In genomic region chr5:3349704-3350565, GRCh38 we compare ENCODE assay signal across 16 cellular contexts.
A peak's percentile ranks its signal among the peaks of the same experiment; 100 is the strongest.
DNase-seq lines count a peak whose midpoint lies in the region; ATAC-seq and TF ChIP-seq lines count a peak whose summit lies in the region.
"Had no signal": no experiment of that assay in that cellular context is flagged by ENCODE, and none has a peak within 500 bp of the region (broad histone marks: within the 10 kb centered on the region; RNA-seq: fewer than 3 reads in every experiment).

No MANE protein-coding gene starts in this region.

- no peak overlapping the region for H2BK12ac ChIP-seq in H9 (ENCODE audit: insufficient read length, low read depth, low read length)

- H3K23me2 ChIP-seq in H9 (ENCODE audit: insufficient read length, low read depth, low read length, poor library complexity, severe bottlenecking), result no peaks in the 10 kb centered on the region

- H3T11ph ChIP-seq in H9 (ENCODE audit: low read length), result no peak overlapping the region

- no peak overlapping the region for H3K4me3 ChIP-seq in esophagus squamous epithelium
- H3K4me3 ChIP-seq: HAP-1 had no signal

- H2BK120ac ChIP-seq in H9 (ENCODE audit: low read depth, low read length, poor library complexity, severe bottlenecking), result no peak overlapping the region

- peak; percentile 15 for ATAC-seq in stimulated activated effector memory CD8-positive, alpha-beta T cell treated with anti-CD3 and anti-CD28 coated beads, Interleukin-12 subunit alpha, Interleukin-12 subunit beta, amount 100 ng/mL, for 72 hours
- no peak for ATAC-seq in left lobe of liver

- H2BK5ac ChIP-seq in H9 (ENCODE audit: insufficient read length, low read length), result no peak overlapping the region

- no peak overlapping the region for H4K91ac ChIP-seq in H9 (ENCODE audit: insufficient read length, low read depth, low read length)

- no peak overlapping the region for H2AFZ ChIP-seq in H9 (ENCODE audit: low read length)

- H3K14ac ChIP-seq in H9 (ENCODE audit: insufficient read depth, low read length), result no peak overlapping the region; the same call in 1 of the 2 replicates

- H3K27me3 ChIP-seq in H9 (ENCODE audit: insufficient read depth, low read length), result no peaks in the 10 kb centered on the region
- H3K27me3 ChIP-seq in esophagus squamous epithelium, result no peaks in the 10 kb centered on the region

- peak; percentile 4 for DNase-seq in H9
- peak; percentile 28 for DNase-seq in ecto neural progenitor cell (ENCODE audit: low spot score)
- DNase-seq in mesothelial cell of epicardium (ENCODE audit: low spot score in 2 of 2, unreplicated experiment in 2 of 2), result peak; percentile 5 to 14
- DNase-seq in stimulated activated effector memory CD8-positive, alpha-beta T cell treated with anti-CD3 and anti-CD28 coated beads, Interleukin-12 subunit alpha, Interleukin-12 subunit beta, amount 100 ng/mL, for 72 hours (ENCODE audit: low spot score in 2 of 2), result no peak
- no peak for DNase-seq in activated CD4-positive, alpha-beta T cell treated with anti-CD3 and anti-CD28 coated beads, Interleukin-2, amount 50 U/mL, for 48 hours
- DNase-seq in esophagus squamous epithelium (lab: John Stamatoyannopoulos, UW), result no peak
- no peak for DNase-seq in left lobe of liver (ENCODE audit: low spot score)
- DNase-seq in amniotic stem cell (lab: John Stamatoyannopoulos, UW), result no peak
- DNase-seq: ACHN; Calu3; CD4-positive, CD25-positive, alpha-beta regulatory T cell; DMS79 treated with DMSO at 0.1 percent for 48 hours; NCI-H1417; NCI-H2029 treated with DMSO at 0.1 percent for 48 hours; NCI-H510A had no signal

- no peak overlapping the region for H2BK20ac ChIP-seq in H9 (ENCODE audit: low read depth, low read length, poor library complexity, severe bottlenecking)

- TF ChIP-seq CTCF in H9 (conservative IDR thresholded peaks at IDR 0.05) (no peak), mesothelial cell of epicardium (IDR thresholded peaks at IDR 0.05; ENCODE audit: unreplicated experiment) (no peak), esophagus squamous epithelium (IDR thresholded peaks at IDR 0.05) (no peak)

- H3K56ac ChIP-seq in H9 (ENCODE audit: insufficient read length, low read depth, low read length), result no peak overlapping the region

- H3K27me3 Mint-ChIP-seq in H9 (ENCODE audit: low read depth) (peaks cover 2% of the 10 kb centered on the region; the same call in 1 of the 2 replicates), mesothelial cell of epicardium (ENCODE audit: low read depth) (peaks cover 27% of the 10 kb centered on the region)
- H3K27me3 Mint-ChIP-seq: CD4-positive, CD25-positive, alpha-beta regulatory T cell had no signal

- H3K9me3 Mint-ChIP-seq in H9, result 0 out of 5 replicates have a peak, but pooled peaks cover 0 to 3% of the 10 kb centered on the region in 2 experiments
- no peaks in the 10 kb centered on the region for H3K9me3 Mint-ChIP-seq in mesothelial cell of epicardium
- peaks cover 15% of the 10 kb centered on the region for H3K9me3 Mint-ChIP-seq in stimulated activated effector memory CD8-positive, alpha-beta T cell treated with anti-CD3 and anti-CD28 coated beads, Interleukin-12 subunit alpha, Interleukin-12 subunit beta, amount 100 ng/mL, for 72 hours

- no peak overlapping the region for H3K18ac ChIP-seq in H9 (ENCODE audit: insufficient read length, low read depth, low read length)

- H3K79me1 ChIP-seq in H9 (ENCODE audit: insufficient read depth, low read depth, low read length, poor library complexity, severe bottlenecking), result no peaks in the 10 kb centered on the region

- no CpG with 5 or more reads among the region's 10 CpGs for WGBS in H9 (ENCODE audit: extremely low coverage, insufficient read length, low lambda C conversion rate)
- WGBS in esophagus squamous epithelium, 2 donors, result 88 to 94% methylated on average over 4 to 10 of the region's 10 CpGs

- H3K36me3 Mint-ChIP-seq in H9 (ENCODE audit: insufficient read depth in 1 of 3, low read depth in 3 of 3), result peaks cover 0 to 4% (median 0%) of the 10 kb centered on the region in 3 experiments; a peak in 1 of 7 replicates
- H3K36me3 Mint-ChIP-seq in mesothelial cell of epicardium, result no peaks in the 10 kb centered on the region
- H3K36me3 Mint-ChIP-seq in stimulated activated effector memory CD8-positive, alpha-beta T cell treated with anti-CD3 and anti-CD28 coated beads, Interleukin-12 subunit alpha, Interleukin-12 subunit beta, amount 100 ng/mL, for 72 hours, result no peaks in the 10 kb centered on the region
- H3K36me3 Mint-ChIP-seq: CD4-positive, CD25-positive, alpha-beta regulatory T cell had no signal

- H2AK5ac ChIP-seq in H9 (ENCODE audit: insufficient read length, low read length), result no peak overlapping the region

- H3K4me3 Mint-ChIP-seq in H9 (no peak overlapping the region), mesothelial cell of epicardium (no peak overlapping the region)
- H3K4me3 Mint-ChIP-seq in stimulated activated effector memory CD8-positive, alpha-beta T cell treated with anti-CD3 and anti-CD28 coated beads, Interleukin-12 subunit alpha, Interleukin-12 subunit beta, amount 100 ng/mL, for 72 hours, result no peak overlapping the region
- H3K4me3 Mint-ChIP-seq: CD4-positive, CD25-positive, alpha-beta regulatory T cell had no signal

- no peak overlapping the region for H4K5ac ChIP-seq in H9 (ENCODE audit: insufficient read length, low read depth, low read length)

- intact Hi-C loops in esophagus squamous epithelium (cut with DNase I), result no loop called here

- H3K9me3 ChIP-seq in H9 (ENCODE audit: control insufficient read depth, low read depth, low read length) (no peaks in the 10 kb centered on the region), esophagus squamous epithelium (no peaks in the 10 kb centered on the region)
- H3K9me3 ChIP-seq: HAP-1 had no signal

- H3K27ac Mint-ChIP-seq in H9, result no peak overlapping the region; a peak in 1 of 7 replicates
- H3K27ac Mint-ChIP-seq in mesothelial cell of epicardium, result no peak overlapping the region
- H3K27ac Mint-ChIP-seq in stimulated activated effector memory CD8-positive, alpha-beta T cell treated with anti-CD3 and anti-CD28 coated beads, Interleukin-12 subunit alpha, Interleukin-12 subunit beta, amount 100 ng/mL, for 72 hours, result no peak overlapping the region

- H3K36me3 ChIP-seq in esophagus squamous epithelium, result no peaks in the 10 kb centered on the region
- H3K36me3 ChIP-seq: HAP-1 had no signal

- H3K23ac ChIP-seq in H9 (ENCODE audit: insufficient read length, low read depth, low read length), result no peak overlapping the region

- H3K4ac ChIP-seq in H9 (ENCODE audit: low read depth, low read length), result no peak overlapping the region

- H3K79me2 ChIP-seq in H9 (ENCODE audit: insufficient read depth, low read length), result no peaks in the 10 kb centered on the region

- no peaks in the 10 kb centered on the region for H3K4me1 ChIP-seq in H9 (ENCODE audit: insufficient read depth, low read length)
- H3K4me1 ChIP-seq in esophagus squamous epithelium, result no peaks in the 10 kb centered on the region

- H3K4me2 ChIP-seq in H9 (ENCODE audit: insufficient read depth, insufficient read length, low read length), result no peak overlapping the region

- H3K9ac ChIP-seq in H9 (ENCODE audit: extremely low read depth, insufficient read length, low read length), result no peak overlapping the region

- no peak overlapping the region for H4K8ac ChIP-seq in H9 (replicated peaks; ENCODE audit: insufficient read length, low read depth, low read length)

- no peak overlapping the region for H2BK15ac ChIP-seq in H9 (ENCODE audit: low read depth, low read length)

- no peaks in the 10 kb centered on the region for H4K20me1 ChIP-seq in H9 (ENCODE audit: control insufficient read depth, insufficient read depth, insufficient read length)

- no peak for TF ChIP-seq POLR2A in esophagus squamous epithelium (IDR thresholded peaks at IDR 0.05)

- H3K4me1 Mint-ChIP-seq in H9 (peaks cover 8 to 11% of the 10 kb centered on the region in 2 experiments; a peak in 3 of 4 replicates), mesothelial cell of epicardium (no peaks in the 10 kb centered on the region)
- no peaks in the 10 kb centered on the region for H3K4me1 Mint-ChIP-seq in stimulated activated effector memory CD8-positive, alpha-beta T cell treated with anti-CD3 and anti-CD28 coated beads, Interleukin-12 subunit alpha, Interleukin-12 subunit beta, amount 100 ng/mL, for 72 hours
- H3K4me1 Mint-ChIP-seq: CD4-positive, CD25-positive, alpha-beta regulatory T cell had no signal

- no peak overlapping the region for H3K27ac ChIP-seq in H9 (ENCODE audit: insufficient read length, low read depth, low read length)
- H3K27ac ChIP-seq in esophagus squamous epithelium, result no peak overlapping the region

Comparison
In these comparisons a context has a peak if more than half of its experiments do, and no peak if none do; other contexts are left out.
1. DNase-seq: peak in H9 (single experiment), ecto neural progenitor cell (single experiment) and mesothelial cell of epicardium (2 of 2); none in stimulated activated effector memory CD8-positive, alpha-beta T cell treated with anti-CD3 and anti-CD28 coated beads, Interleukin-12 subunit alpha, Interleukin-12 subunit beta, amount 100 ng/mL, for 72 hours (0 of 2), activated CD4-positive, alpha-beta T cell treated with anti-CD3 and anti-CD28 coated beads, Interleukin-2, amount 50 U/mL, for 48 hours (0 of 2), esophagus squamous epithelium (single experiment), left lobe of liver (single experiment) and amniotic stem cell (single experiment).